ENCODE assay signal across 8 cellular contexts in the genomic region with DNA sequence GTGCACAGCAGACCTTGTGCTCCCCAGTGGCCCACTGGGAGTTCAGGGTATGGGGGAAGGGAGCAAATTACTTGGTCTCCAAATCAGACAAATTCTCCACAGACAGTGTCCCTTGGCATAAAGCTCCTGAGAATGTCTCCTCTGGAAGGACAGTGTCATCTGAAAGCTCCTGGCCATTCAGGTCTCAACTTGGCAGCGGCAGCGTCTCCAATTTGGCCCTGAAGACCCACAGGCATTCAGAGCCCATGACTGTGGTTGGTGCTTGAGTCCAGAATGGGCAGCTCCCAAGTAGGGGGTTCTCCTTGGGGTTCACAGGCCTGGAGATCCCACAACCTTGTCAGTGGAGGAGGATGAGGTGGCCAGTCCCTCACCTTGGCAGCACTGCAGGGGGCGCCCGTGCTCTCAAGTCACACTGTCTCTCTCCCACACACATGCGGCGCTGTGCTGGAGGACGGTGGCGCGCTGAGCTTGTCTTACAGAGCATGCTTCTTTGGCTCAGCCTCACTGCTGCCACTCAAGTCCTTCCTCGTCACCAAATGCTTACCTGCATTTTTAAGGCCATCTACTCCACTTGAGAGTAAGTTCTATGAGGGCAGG. TPM values are rescaled to one million over a fixed set of nuclear protein-coding genes. Genes with fewer than 3 reads are reported as not detected.
DNase-seq lines count a peak whose midpoint lies in the region; ATAC-seq and TF ChIP-seq lines count a peak whose summit lies in the region.

No MANE protein-coding gene starts in this region.

- no peak overlapping the region for H2BK20ac ChIP-seq in IMR-90 (ENCODE audit: low read depth, low read length)

- H2AFZ ChIP-seq in IMR-90 (replicated peaks; ENCODE audit: low read length, poor library complexity): peak overlapping the region; percentile 38

- no peaks in the 10 kb centered on the region for H3K4me1 ChIP-seq in IMR-90 (ENCODE audit: control insufficient read depth, insufficient read depth, low read length)

- ATAC-seq in IMR-90 (ENCODE audit: low read depth) (no peak), HG03439 (IDR thresholded peaks at IDR 0.05; ENCODE audit: unreplicated experiment) (no peak), GM21381 (IDR thresholded peaks at IDR 0.05; ENCODE audit: unreplicated experiment) (no peak), GM18519 (IDR thresholded peaks at IDR 0.05; ENCODE audit: low FRiP score, unreplicated experiment) (no peak)

- no peak overlapping the region for H2BK120ac ChIP-seq in IMR-90 (ENCODE audit: low read depth, low read length)

- CTCF ChIA-PET in IMR-90 (lab: Yijun Ruan, JAX): no interaction called here
- CTCF ChIA-PET in activated CD4-positive, alpha-beta T cell treated with anti-CD3 and anti-CD28 coated beads, Interleukin-2, amount 10 ng/mL, durations not matched to agents 7 days and 5 days (lab: Charles Lee): interaction anchor here (0.8 to 1.3 kb wide), 2 partner anchors 31 to 224 kb away, joined by 3 to 8 read pairs; no protein-coding TSS in a partner anchor

- no peak overlapping the region for H3K27ac Mint-ChIP-seq in activated CD4-positive, alpha-beta T cell treated with anti-CD3 and anti-CD28 coated beads, Interleukin-2, amount 10 ng/mL, durations not matched to agents 7 days and 5 days

- no peak overlapping the region for H3K56ac ChIP-seq in IMR-90 (ENCODE audit: extremely low read depth, insufficient read depth, low read length)

- no peak overlapping the region for H2BK5ac ChIP-seq in IMR-90 (ENCODE audit: low read depth, low read length, poor library complexity, severe bottlenecking)

- no peak overlapping the region for H2AK9ac ChIP-seq in IMR-90 (replicated peaks; ENCODE audit: low read depth, low read length, poor library complexity)

- peak; percentile 30; the same call in 1 of the 2 replicates for TF ChIP-seq CTCF in IMR-90 (conservative IDR thresholded peaks at IDR 0.05; ENCODE audit: low read depth, low read length)
- TF ChIP-seq CTCF in fibroblast of pulmonary artery (IDR thresholded peaks at IDR 0.05; ENCODE audit: low read length, missing control alignments): peak; percentile 46

- H3K14ac ChIP-seq in IMR-90 (replicated peaks; ENCODE audit: low read depth, low read length): no peak overlapping the region

- H3K4ac ChIP-seq in IMR-90 (ENCODE audit: low read depth, low read length): no peak overlapping the region

- H2AK5ac ChIP-seq in IMR-90 (ENCODE audit: low read depth, low read length): no peak overlapping the region

- H3K4me3 Mint-ChIP-seq in activated CD4-positive, alpha-beta T cell treated with anti-CD3 and anti-CD28 coated beads, Interleukin-2, amount 10 ng/mL, durations not matched to agents 7 days and 5 days: no peak overlapping the region

- H3K9me3 ChIP-seq in IMR-90 (ENCODE audit: control insufficient read depth, insufficient read depth, low read length): no peaks in the 10 kb centered on the region

- H3K4me2 ChIP-seq in IMR-90 (ENCODE audit: low read depth, low read length): no peak overlapping the region

- H3K36me3 ChIP-seq in IMR-90 (ENCODE audit: control insufficient read depth, insufficient read depth, low read length): peaks cover 73% of the 10 kb centered on the region

- dilution Hi-C loops in IMR-90 (cut with HindIII; ENCODE audit: low sequenced_read_pairs, unreplicated experiment): no loop called here

- H3K4me1 Mint-ChIP-seq in activated CD4-positive, alpha-beta T cell treated with anti-CD3 and anti-CD28 coated beads, Interleukin-2, amount 10 ng/mL, durations not matched to agents 7 days and 5 days: peaks cover 7% of the 10 kb centered on the region

- peaks cover 8% of the 10 kb centered on the region for H3K9me1 ChIP-seq in IMR-90 (ENCODE audit: insufficient read depth, low read length)

- no peak overlapping the region for H4K8ac ChIP-seq in IMR-90 (ENCODE audit: low read depth in 2 of 2, low read length in 2 of 2)

- H3K9me3 Mint-ChIP-seq in activated CD4-positive, alpha-beta T cell treated with anti-CD3 and anti-CD28 coated beads, Interleukin-2, amount 10 ng/mL, durations not matched to agents 7 days and 5 days: no peaks in the 10 kb centered on the region

- H4K20me1 ChIP-seq in IMR-90 (ENCODE audit: insufficient read depth, low read length): peaks cover 20% of the 10 kb centered on the region

- H3K27ac ChIP-seq in IMR-90 (ENCODE audit: insufficient read depth, low read length): no peak overlapping the region

- peak; percentile 33 for DNase-seq in CD1c-positive myeloid dendritic cell (ENCODE audit: extremely low spot score)
- DNase-seq in IMR-90: no peak
- DNase-seq in activated CD4-positive, alpha-beta T cell treated with anti-CD3 and anti-CD28 coated beads, Interleukin-2, amount 10 ng/mL, durations not matched to agents 7 days and 5 days: peak; percentile 44
- DNase-seq in fibroblast of pulmonary artery (ENCODE audit: low read depth): peak; percentile 49
- DNase-seq in stimulated activated CD4-positive, alpha-beta T cell treated with anti-CD3 and anti-CD28 coated beads, Interleukin-12 subunit alpha, Interleukin-12 subunit beta, amount 100 ng/mL, for 48 hours (ENCODE audit: low read depth in 2 of 3, low spot score in 1 of 3): peak; percentile 20 to 35 (median 22)

- no CpG with 5 or more reads among the region's 10 CpGs for WGBS in IMR-90 (ENCODE audit: extremely low coverage in 2 of 2, insufficient read length in 1 of 2), 2 experiments

- no peak overlapping the region for H2BK15ac ChIP-seq in IMR-90 (ENCODE audit: low read depth, low read length)

- TF ChIP-seq POLR2A in IMR-90 (IDR thresholded peaks at IDR 0.05; ENCODE audit: low read depth, low read length): no peak

- H3K79me1 ChIP-seq in IMR-90 (ENCODE audit: low read depth in 1 of 2, low read length in 2 of 2): peaks cover 19 to 62% of the 10 kb centered on the region in 2 experiments

- POLR2A ChIA-PET in IMR-90 (lab: Charles Lee; ENCODE audit: unreplicated experiment): interaction anchor here (0.6 kb wide), 1 partner anchor 978 kb away, joined by 5 read pairs; no protein-coding TSS in a partner anchor
- POLR2A ChIA-PET in activated CD4-positive, alpha-beta T cell treated with anti-CD3 and anti-CD28 coated beads, Interleukin-2, amount 10 ng/mL, durations not matched to agents 7 days and 5 days (lab: Charles Lee): no interaction called here

- TF ChIP-seq RAD21 in IMR-90 (IDR thresholded peaks at IDR 0.05; ENCODE audit: low read length): 0 out of 2 replicates have a peak, but pooled peaks have one; percentile 5

- H3K9ac ChIP-seq in IMR-90 (ENCODE audit: low read depth, low read length): no peak overlapping the region

- no peaks in the 10 kb centered on the region for H3K27me3 Mint-ChIP-seq in activated CD4-positive, alpha-beta T cell treated with anti-CD3 and anti-CD28 coated beads, Interleukin-2, amount 10 ng/mL, durations not matched to agents 7 days and 5 days

- no peak overlapping the region for H4K5ac ChIP-seq in IMR-90 (ENCODE audit: low read depth, low read length)

- H3K36me3 Mint-ChIP-seq in activated CD4-positive, alpha-beta T cell treated with anti-CD3 and anti-CD28 coated beads, Interleukin-2, amount 10 ng/mL, durations not matched to agents 7 days and 5 days (ENCODE audit: low read depth): peaks cover 28% of the 10 kb centered on the region

- H3K4me3 ChIP-seq in IMR-90 (ENCODE audit: insufficient read depth, low read depth, low read length) (no peak overlapping the region), fibroblast of pulmonary artery (replicated peaks; ENCODE audit: low read depth, low read length) (no peak overlapping the region)

- H3K23ac ChIP-seq in IMR-90 (ENCODE audit: low read depth, low read length): no peak overlapping the region

- no peak overlapping the region for H4K91ac ChIP-seq in IMR-90 (ENCODE audit: insufficient read depth, low read depth, low read length)

- H3K18ac ChIP-seq in IMR-90 (ENCODE audit: low read depth, low read length): no peak overlapping the region

- no TSS peak for BruUV-seq in IMR-90 (replicated peaks; lab: Mats Ljungman, UMichigan)

- in situ Hi-C loops in IMR-90 (cut with MboI; ENCODE audit: low sequenced_read_pairs): no loop called here

- no peaks in the 10 kb centered on the region for H3K27me3 ChIP-seq in IMR-90 (ENCODE audit: control insufficient read depth, insufficient read depth, low read length)

- intact Hi-C loops in IMR-90 (cut with micrococcal nuclease): loop anchor here (5.0 kb wide), 1 partner anchor 170 kb away; no protein-coding TSS in a partner anchor

TF ChIP-seq in IMR-90, 13 proteins besides CTCF, POLR2A, EP300 and RAD21 (continues in another document):
- TF ChIP-seq RCOR1 (IDR thresholded peaks at IDR 0.05; ENCODE audit: insufficient replicate concordance, low read length) (no peak), SMC3 (IDR thresholded peaks at IDR 0.05; ENCODE audit: low read depth, low read length) (no peak), CHD1 (IDR thresholded peaks at IDR 0.05; ENCODE audit: low read depth, low read length) (no peak), FOS (IDR thresholded peaks at IDR 0.05; ENCODE audit: low read depth, low read length) (no peak), BHLHE40 (IDR thresholded peaks at IDR 0.05; ENCODE audit: low read depth, low read length) (no peak), RFX5 (IDR thresholded peaks at IDR 0.05; ENCODE audit: low read depth, low read length) (no peak)
- TF ChIP-seq, protein P1, sequence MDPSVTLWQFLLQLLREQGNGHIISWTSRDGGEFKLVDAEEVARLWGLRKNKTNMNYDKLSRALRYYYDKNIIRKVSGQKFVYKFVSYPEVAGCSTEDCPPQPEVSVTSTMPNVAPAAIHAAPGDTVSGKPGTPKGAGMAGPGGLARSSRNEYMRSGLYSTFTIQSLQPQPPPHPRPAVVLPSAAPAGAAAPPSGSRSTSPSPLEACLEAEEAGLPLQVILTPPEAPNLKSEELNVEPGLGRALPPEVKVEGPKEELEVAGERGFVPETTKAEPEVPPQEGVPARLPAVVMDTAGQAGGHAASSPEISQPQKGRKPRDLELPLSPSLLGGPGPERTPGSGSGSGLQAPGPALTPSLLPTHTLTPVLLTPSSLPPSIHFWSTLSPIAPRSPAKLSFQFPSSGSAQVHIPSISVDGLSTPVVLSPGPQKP (IDR thresholded peaks at IDR 0.05; ENCODE audit: borderline replicate concordance, low read depth, low read length): no peak

RNA-seq across cellular contexts. Expression of gene DYNLRB1, which starts 20.7 kb away (rescaled TPM):
- 78.0 and 82.4 TPM in 2 replicates for total RNA-seq in IMR-90 (2012; rRNA removed)
- 380 and 406 TPM in 2 replicates for polyA plus RNA-seq in IMR-90 (2012; rRNA removed)
- polyA plus RNA-seq in IMR-90 (2012; cell fraction: cytosol; rRNA removed): 425 and 634 TPM in 2 replicates
- polyA plus RNA-seq in IMR-90 (2012; cell fraction: nucleus; rRNA removed; ENCODE audit: low replicate concordance): 82.6 and 188 TPM in 2 replicates
- total RNA-seq in activated CD4-positive, alpha-beta T cell treated with anti-CD3 and anti-CD28 coated beads, Interleukin-2, amount 10 ng/mL, durations not matched to agents 7 days and 5 days: 100 to 1,000 TPM in 1 of 2 experiments, 10 to 100 TPM in 1; 90.5 to 105 TPM

RNA-seq across cellular contexts. Expression of gene MAP1LC3A, which starts 21.6 kb away (rescaled TPM):
- total RNA-seq in IMR-90 (2012; rRNA removed): 10.0 and 12.5 TPM in 2 replicates
- 39.7 and 50.7 TPM in 2 replicates for polyA plus RNA-seq in IMR-90 (2012; rRNA removed)
- 42.3 and 104 TPM in 2 replicates for polyA plus RNA-seq in IMR-90 (2012; cell fraction: cytosol; rRNA removed)
- 149 and 281 TPM in 2 replicates for polyA plus RNA-seq in IMR-90 (2012; cell fraction: nucleus; rRNA removed; ENCODE audit: low replicate concordance)
- 1 to 10 TPM; 2.6 to 2.7 TPM for total RNA-seq in activated CD4-positive, alpha-beta T cell treated with anti-CD3 and anti-CD28 coated beads, Interleukin-2, amount 10 ng/mL, durations not matched to agents 7 days and 5 days
